8 cellular contexts compared by ENCODE assay signal in genomic region chr7:130695840-130696239, GRCh38. TPM values are rescaled to one million over a fixed set of nuclear protein-coding genes. Genes with fewer than 3 reads are reported as not detected.
DNase-seq lines count a peak whose midpoint lies in the region; ATAC-seq and TF ChIP-seq lines count a peak whose summit lies in the region.
"Had no signal": no experiment of that assay in that cellular context is flagged by ENCODE, and none has a peak within 500 bp of the region (broad histone marks: within the 10 kb centered on the region; RNA-seq: fewer than 3 reads in every experiment).

No MANE protein-coding gene starts in this region.

- no peak overlapping the region for H3K4me3 Mint-ChIP-seq in stimulated activated effector memory CD8-positive, alpha-beta T cell treated with anti-CD3 and anti-CD28 coated beads, Interleukin-12 subunit alpha, Interleukin-12 subunit beta, amount 100 ng/mL, for 72 hours
- H3K4me3 Mint-ChIP-seq: activated B cell treated with CpG ODN at 0.5 μM for 24 hours had no signal

- H3K36me3 ChIP-seq in breast epithelium: no peaks in the 10 kb centered on the region

- H3K27me3 ChIP-seq in breast epithelium: no peaks in the 10 kb centered on the region

- ATAC-seq in stimulated activated effector memory CD8-positive, alpha-beta T cell treated with anti-CD3 and anti-CD28 coated beads, Interleukin-12 subunit alpha, Interleukin-12 subunit beta, amount 100 ng/mL, for 72 hours: no peak

- DNase-seq in NCI-H1105 (lab: John Stamatoyannopoulos, UW) (peak; percentile 26), breast epithelium (ENCODE audit: low spot score in 2 of 2) (no peak), non-pigmented ciliary epithelial cell (ENCODE audit: low read depth) (peak; percentile 17), NOMO-1 treated with dmso at 0.1 percent for 144 hours (lab: John Stamatoyannopoulos, UW; ENCODE audit: unreplicated experiment) (no peak)
- no peak for DNase-seq in stimulated activated effector memory CD8-positive, alpha-beta T cell treated with anti-CD3 and anti-CD28 coated beads, Interleukin-12 subunit alpha, Interleukin-12 subunit beta, amount 100 ng/mL, for 72 hours (ENCODE audit: low spot score in 2 of 2)
- no peak for DNase-seq in activated CD4-positive, alpha-beta T cell treated with anti-CD3 and anti-CD28 coated beads for 48 hours
- DNase-seq: activated B cell treated with CpG ODN at 0.5 μM for 24 hours had no signal

- no peaks in the 10 kb centered on the region for H3K4me1 Mint-ChIP-seq in stimulated activated effector memory CD8-positive, alpha-beta T cell treated with anti-CD3 and anti-CD28 coated beads, Interleukin-12 subunit alpha, Interleukin-12 subunit beta, amount 100 ng/mL, for 72 hours
- H3K4me1 Mint-ChIP-seq: activated B cell treated with CpG ODN at 0.5 μM for 24 hours had no signal

- H3K4me1 ChIP-seq in breast epithelium: no peaks in the 10 kb centered on the region

- intact Hi-C loops in breast epithelium (cut with DNase I; ENCODE audit: low total_unique reads): no loop called here

- no peak overlapping the region for H3K27ac ChIP-seq in breast epithelium

- no peak overlapping the region for H3K4me3 ChIP-seq in breast epithelium

- peaks cover 7% of the 10 kb centered on the region for H3K9me3 Mint-ChIP-seq in stimulated activated effector memory CD8-positive, alpha-beta T cell treated with anti-CD3 and anti-CD28 coated beads, Interleukin-12 subunit alpha, Interleukin-12 subunit beta, amount 100 ng/mL, for 72 hours
- H3K9me3 Mint-ChIP-seq: activated B cell treated with CpG ODN at 0.5 μM for 24 hours had no signal

- TF ChIP-seq POLR2A in breast epithelium (IDR thresholded peaks at IDR 0.05): no peak

- no peaks in the 10 kb centered on the region for H3K9me3 ChIP-seq in breast epithelium

- H3K27ac Mint-ChIP-seq in stimulated activated effector memory CD8-positive, alpha-beta T cell treated with anti-CD3 and anti-CD28 coated beads, Interleukin-12 subunit alpha, Interleukin-12 subunit beta, amount 100 ng/mL, for 72 hours: no peak overlapping the region
- H3K27ac Mint-ChIP-seq: activated B cell treated with CpG ODN at 0.5 μM for 24 hours had no signal

- TF ChIP-seq CTCF in GM12873 (IDR thresholded peaks at IDR 0.05; ENCODE audit: insufficient read depth, low read depth, low read length, missing control alignments): peak; percentile 54
- peak in 2 of 3 donors; percentile 40 to 57 for TF ChIP-seq CTCF in breast epithelium (IDR thresholded peaks at IDR 0.05)

- H3K36me3 Mint-ChIP-seq in stimulated activated effector memory CD8-positive, alpha-beta T cell treated with anti-CD3 and anti-CD28 coated beads, Interleukin-12 subunit alpha, Interleukin-12 subunit beta, amount 100 ng/mL, for 72 hours: no peaks in the 10 kb centered on the region

RNA-seq across cellular contexts. Expression of gene TSGA13, which starts 9.5 kb away (rescaled TPM):
- total RNA-seq in breast epithelium: not detected
- total RNA-seq: activated B cell treated with CpG ODN at 0.5 μM for 24 hours had no signal

RNA-seq across cellular contexts. Expression of gene COPG2, which starts 27.3 kb away (rescaled TPM):
- total RNA-seq in breast epithelium: 10 to 100 TPM; 21.3 to 37.8 (median 27.2) TPM

RNA-seq across cellular contexts. Expression of gene KLF14, which starts 38.2 kb away (rescaled TPM):
- total RNA-seq in breast epithelium: under 1 TPM in 2 of 3 donors, not detected in 1; 0.15 to 0.80 TPM
- total RNA-seq: activated B cell treated with CpG ODN at 0.5 μM for 24 hours had no signal

Comparison
In these comparisons a context has a peak if more than half of its experiments do, and no peak if none do; other contexts are left out.
1. DNase-seq: peak in NCI-H1105 (single experiment) and non-pigmented ciliary epithelial cell (single experiment); none in breast epithelium (0 of 2), stimulated activated effector memory CD8-positive, alpha-beta T cell treated with anti-CD3 and anti-CD28 coated beads, Interleukin-12 subunit alpha, Interleukin-12 subunit beta, amount 100 ng/mL, for 72 hours (0 of 2), NOMO-1 treated with dmso at 0.1 percent for 144 hours (single experiment) and activated CD4-positive, alpha-beta T cell treated with anti-CD3 and anti-CD28 coated beads for 48 hours (single experiment).